ENCODE assay signal across 8 cellular contexts in genomic region chr10:43605850-43606322, GRCh38. TPM values are rescaled to one million over a fixed set of nuclear protein-coding genes. Genes with fewer than 3 reads are reported as not detected.
A peak's percentile ranks its signal among the peaks of the same experiment; 100 is the strongest.
DNase-seq lines count a peak whose midpoint lies in the region; TF ChIP-seq lines count a peak whose summit lies in the region.

No MANE protein-coding gene starts in this region.

- H3K27me3 Mint-ChIP-seq in activated CD4-positive, alpha-beta memory T cell treated with anti-CD3 and anti-CD28 coated beads for 36 hours, result no peaks in the 10 kb centered on the region

- H3K9me3 Mint-ChIP-seq in activated CD4-positive, alpha-beta memory T cell treated with anti-CD3 and anti-CD28 coated beads for 36 hours, result no peaks in the 10 kb centered on the region

- TF ChIP-seq CTCF in C4-2B (conservative IDR thresholded peaks at IDR 0.05) (no peak), HEK293 (tag by site-specific recombination; IDR thresholded peaks at IDR 0.05) (no peak), kidney epithelial cell (IDR thresholded peaks at IDR 0.05; ENCODE audit: insufficient read depth, low read length, poor library complexity, severe bottlenecking) (no peak), transverse colon (IDR thresholded peaks at IDR 0.05) (no peak)

- no peaks in the 10 kb centered on the region for H3K9me3 ChIP-seq in HEK293 (ENCODE audit: control insufficient read depth, insufficient read depth, low read depth, low read length)
- no peaks in the 10 kb centered on the region for H3K9me3 ChIP-seq in transverse colon

- H3K27ac ChIP-seq in C4-2B (peak overlapping the region; percentile 95), HEK293 (ENCODE audit: extremely low read depth, low read depth, low read length) (no peak overlapping the region), transverse colon (peak overlapping the region in 3 of 4 donors; percentile 68 to 80 (median 73))

- no peak for TF ChIP-seq POLR2A in transverse colon (IDR thresholded peaks at IDR 0.05)

- CTCF ChIA-PET in HEK293 (lab: Yijun Ruan, JAX), result interaction anchor here (0.6 to 0.9 kb wide), 2 partner anchors 44 to 58 kb away, joined by 3 read pairs; no protein-coding TSS in a partner anchor
- CTCF ChIA-PET in activated CD4-positive, alpha-beta memory T cell treated with anti-CD3 and anti-CD28 coated beads for 36 hours (lab: Charles Lee), result no interaction called here

- H3K4me3 ChIP-seq in HEK293 (ENCODE audit: low read depth, low read length) (no peak overlapping the region), kidney epithelial cell (ENCODE audit: low read depth, low read length) (peak overlapping the region; percentile 80), transverse colon (peak overlapping the region in 3 of 4 donors; percentile 86 to 92 (median 87))

- intact Hi-C loops in activated CD4-positive, alpha-beta memory T cell treated with anti-CD3 and anti-CD28 coated beads for 36 hours (cut with micrococcal nuclease), result loop anchor here (1.0 kb wide), 3 partner anchors 10 to 42 kb away; partner anchors contain the start of gene ZNF32
- intact Hi-C loops in transverse colon (cut with DNase I; ENCODE audit: low total_unique reads), result no loop called here

- in situ Hi-C loops in transverse colon (cut with MboI; ENCODE audit: low pct_ligation_motif_present in 1 of 4, low pct_unique_long_range_greater_than_20kb in 1 of 4, low sequenced_read_pairs in 3 of 4), result no loop called here

- H3K4me1 Mint-ChIP-seq in activated CD4-positive, alpha-beta memory T cell treated with anti-CD3 and anti-CD28 coated beads for 36 hours (ENCODE audit: low read depth), result peaks cover 32% of the 10 kb centered on the region

- H3K36me3 ChIP-seq in HEK293 (ENCODE audit: control insufficient read depth in 2 of 2, insufficient read depth in 1 of 2, low read length in 2 of 2) (peaks cover 2 to 26% of the 10 kb centered on the region in 2 experiments; a peak in 2 of 3 replicates), kidney epithelial cell (ENCODE audit: control insufficient read depth, insufficient read depth, low read length) (no peaks in the 10 kb centered on the region), transverse colon (peaks cover 0 to 5% (median 1%) of the 10 kb centered on the region in 4 donors)

- POLR2A ChIA-PET in HEK293 (lab: Yijun Ruan, JAX), result no interaction called here
- POLR2A ChIA-PET in activated CD4-positive, alpha-beta memory T cell treated with anti-CD3 and anti-CD28 coated beads for 36 hours (lab: Charles Lee), result interaction anchor here (1.4 kb wide), 2 partner anchors 11 to 32 kb away, joined by 3 to 7 read pairs; no protein-coding TSS in a partner anchor

- H3K27ac Mint-ChIP-seq in activated CD4-positive, alpha-beta memory T cell treated with anti-CD3 and anti-CD28 coated beads for 36 hours, result no peak overlapping the region

- H3K27me3 ChIP-seq in kidney epithelial cell (ENCODE audit: control insufficient read depth, insufficient read depth, low read length) (no peaks in the 10 kb centered on the region), transverse colon (no peaks in the 10 kb centered on the region)

- H3K4me1 ChIP-seq in HEK293 (ENCODE audit: control insufficient read depth, insufficient read depth, low read length) (no peaks in the 10 kb centered on the region), transverse colon (peaks cover 0 to 10% (median 3%) of the 10 kb centered on the region in 4 donors)

- H3K36me3 Mint-ChIP-seq in activated CD4-positive, alpha-beta memory T cell treated with anti-CD3 and anti-CD28 coated beads for 36 hours, result peaks cover 21% of the 10 kb centered on the region

- no peak for DNase-seq in activated CD4-positive, alpha-beta memory T cell treated with anti-CD3 and anti-CD28 coated beads for 36 hours
- DNase-seq in kidney epithelial cell (ENCODE audit: low read depth) (no peak), transverse colon (no peak), COR-L47 (lab: John Stamatoyannopoulos, UW) (no peak), cerebellar nuclear complex (lab: John Stamatoyannopoulos, UW) (no peak), NCI-H345 (lab: John Stamatoyannopoulos, UW) (no peak)

- no peak for TF ChIP-seq EP300 in transverse colon (IDR thresholded peaks at IDR 0.05; ENCODE audit: low read depth)

- WGBS in transverse colon (ENCODE audit: low coverage in 1 of 2), 2 donors, result 66 to 70% methylated on average over 2 to 12 of the region's 12 CpGs

- H3K4me3 Mint-ChIP-seq in activated CD4-positive, alpha-beta memory T cell treated with anti-CD3 and anti-CD28 coated beads for 36 hours, result peak overlapping the region; percentile 79

TF ChIP-seq in HEK293, 187 proteins besides CTCF, POLR2A, EP300 and RAD21:
- TF ChIP-seq GFI1B (tag by site-specific recombination; IDR thresholded peaks at IDR 0.05) (no peak), ZNF513 (tag by site-specific recombination; IDR thresholded peaks at IDR 0.05) (no peak), ZBTB6 (tag by site-specific recombination; IDR thresholded peaks at IDR 0.05) (no peak), ZNF335 (tag by site-specific recombination; conservative IDR thresholded peaks at IDR 0.05) (peak; percentile 86), ZNF560 (tag by site-specific recombination; IDR thresholded peaks at IDR 0.05; ENCODE audit: borderline replicate concordance) (no peak)

RNA-seq across cellular contexts. Expression of gene ZNF485, which starts 0.4 kb away (rescaled TPM):
- 1 to 10 TPM; 4.1 to 4.7 TPM for total RNA-seq in activated CD4-positive, alpha-beta memory T cell treated with anti-CD3 and anti-CD28 coated beads for 36 hours
- total RNA-seq in kidney epithelial cell (4.0 and 5.4 TPM in 2 replicates), transverse colon (1 to 10 TPM in 2 of 4 donors, not detected in 2; 1.4 to 4.1 TPM)

RNA-seq across cellular contexts. Expression of gene ZNF239, which starts 31.5 kb away (rescaled TPM):
- total RNA-seq in activated CD4-positive, alpha-beta memory T cell treated with anti-CD3 and anti-CD28 coated beads for 36 hours, result 1 to 10 TPM; 1.5 to 1.7 TPM
- total RNA-seq in kidney epithelial cell (7.3 and 8.4 TPM in 2 replicates), transverse colon (1 to 10 TPM; 1.4 to 8.2 (median 3.6) TPM)

RNA-seq across cellular contexts. Expression of gene ZNF32, which starts 42.8 kb away (rescaled TPM):
- 10 to 100 TPM; 12.2 to 13.5 TPM for total RNA-seq in activated CD4-positive, alpha-beta memory T cell treated with anti-CD3 and anti-CD28 coated beads for 36 hours
- total RNA-seq in kidney epithelial cell (40.3 and 52.1 TPM in 2 replicates), transverse colon (10 to 100 TPM in 3 of 4 donors, 1 to 10 TPM in 1; 9.7 to 38.6 (median 22.1) TPM)
